In the genomic region with DNA sequence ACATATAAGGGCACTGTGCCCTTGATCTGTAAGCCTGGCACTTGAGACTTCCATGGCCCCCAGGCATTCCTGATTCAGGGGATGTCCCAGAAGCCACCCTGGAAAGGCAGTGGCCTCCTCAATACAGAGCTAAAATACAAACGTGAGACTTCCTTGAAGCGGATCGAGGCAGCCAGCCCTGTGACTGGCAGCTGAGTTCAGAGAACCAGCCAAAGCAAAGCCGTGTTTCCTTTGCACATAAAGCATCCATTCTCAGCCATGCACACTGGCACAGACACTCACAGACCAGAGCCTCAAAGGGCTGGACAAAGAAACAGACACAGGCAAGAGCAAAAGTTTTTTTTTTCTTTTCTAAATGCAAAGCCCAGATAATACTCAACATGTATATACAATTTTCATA, we compare ENCODE assay signal across 26 cellular contexts. TPM values are rescaled to one million over a fixed set of nuclear protein-coding genes. Genes with fewer than 3 reads are reported as not detected.
DNase-seq lines count a peak whose midpoint lies in the region; ATAC-seq and TF ChIP-seq lines count a peak whose summit lies in the region.
"Had no signal": no experiment of that assay in that cellular context is flagged by ENCODE, and none has a peak within 500 bp of the region (broad histone marks: within the 10 kb centered on the region; RNA-seq: fewer than 3 reads in every experiment).

No MANE protein-coding gene starts in this region.

- H3K36me3 ChIP-seq in mammary epithelial cell (ENCODE audit: insufficient read depth, low read length) (no peaks in the 10 kb centered on the region), parathyroid adenoma (ENCODE audit: control insufficient read depth, insufficient read depth, low read length) (no peaks in the 10 kb centered on the region)
- H3K36me3 ChIP-seq: BE2C, esophagus muscularis mucosa, gastroesophageal sphincter, right lobe of liver had no signal

- peaks cover 7% of the 10 kb centered on the region for H3K4me1 Mint-ChIP-seq in MCF 10A (ENCODE audit: insufficient read depth, unreplicated experiment)
- H3K4me1 Mint-ChIP-seq: activated CD4-positive, alpha-beta T cell treated with anti-CD3 and anti-CD28 coated beads for 36 hours; T-cell had no signal

- BruUV-seq in MCF 10A (replicated peaks; lab: Mats Ljungman, UMichigan) (no TSS peak), mammary epithelial cell (replicated peaks; lab: Mats Ljungman, UMichigan) (no TSS peak)

- ATAC-seq in GM21360 (IDR thresholded peaks at IDR 0.05; ENCODE audit: unreplicated experiment) = no peak
- ATAC-seq in HG03354 (IDR thresholded peaks at IDR 0.05; ENCODE audit: poor library complexity, severe bottlenecking, unreplicated experiment) = no peak
- ATAC-seq: activated CD4-positive, alpha-beta T cell treated with anti-CD3 and anti-CD28 coated beads for 36 hours; gastroesophageal sphincter; GM23338; left cardiac atrium; right lobe of liver; T-cell had no signal

- CTCF ChIA-PET in MCF 10A (lab: Yijun Ruan, JAX) = interaction anchor here (0.6 to 1.1 kb wide), 3 partner anchors 12 to 1226 kb away, joined by 4 to 5 read pairs (median 4); no protein-coding TSS in a partner anchor
- CTCF ChIA-PET in mammary epithelial cell (lab: Charles Lee; ENCODE audit: low non-redundant PET) = no interaction called here

- H3K4me3 Mint-ChIP-seq in MCF 10A (ENCODE audit: unreplicated experiment) = no peak overlapping the region
- H3K4me3 Mint-ChIP-seq: activated CD4-positive, alpha-beta T cell treated with anti-CD3 and anti-CD28 coated beads for 36 hours; activated naive CD4-positive, alpha-beta T cell treated with anti-CD3 and anti-CD28 coated beads for 36 hours; GM23338; T-cell had no signal

- H3K27me3 ChIP-seq in mammary epithelial cell (ENCODE audit: insufficient read depth, low read length) = peaks cover 2% of the 10 kb centered on the region
- H3K27me3 ChIP-seq in parathyroid adenoma (ENCODE audit: control insufficient read depth, insufficient read depth, low read length) = no peaks in the 10 kb centered on the region
- H3K27me3 ChIP-seq: BE2C, esophagus muscularis mucosa, gastroesophageal sphincter, right lobe of liver had no signal

- H3K9me3 ChIP-seq in mammary epithelial cell (replicated peaks; ENCODE audit: insufficient read depth, low read length) (no peaks in the 10 kb centered on the region), parathyroid adenoma (ENCODE audit: control insufficient read depth, low read length) (no peaks in the 10 kb centered on the region)
- H3K9me3 ChIP-seq: BE2C, esophagus muscularis mucosa, gastroesophageal sphincter, right lobe of liver had no signal

- H3K27ac Mint-ChIP-seq in MCF 10A (ENCODE audit: low read depth, unreplicated experiment) = peak overlapping the region; percentile 24
- H3K27ac Mint-ChIP-seq: activated CD4-positive, alpha-beta T cell treated with anti-CD3 and anti-CD28 coated beads for 36 hours; activated naive CD4-positive, alpha-beta T cell treated with anti-CD3 and anti-CD28 coated beads for 36 hours; GM23338; T-cell had no signal

- in situ Hi-C loops in mammary epithelial cell (cut with MboI; ENCODE audit: low sequenced_read_pairs in 2 of 2) = no loop called here
- in situ Hi-C loops in ACHN (cut with HindIII; ENCODE audit: low pct_ligation_motif_present, low pct_unique_long_range_greater_than_20kb, low sequenced_read_pairs) = no loop called here

- H3K4me1 ChIP-seq in mammary epithelial cell (ENCODE audit: insufficient read depth, low read length) (no peaks in the 10 kb centered on the region), parathyroid adenoma (peaks cover 26% of the 10 kb centered on the region)
- H3K4me1 ChIP-seq: BE2C, esophagus muscularis mucosa, gastroesophageal sphincter had no signal

- no peak overlapping the region for H3K4me2 ChIP-seq in mammary epithelial cell (ENCODE audit: insufficient read depth, low read depth, low read length)
- H3K4me2 ChIP-seq in parathyroid adenoma (ENCODE audit: low read length) = no peak overlapping the region
- H3K4me2 ChIP-seq: GM23338 had no signal

- TF ChIP-seq CTCF in MCF 10A (IDR thresholded peaks at IDR 0.05; ENCODE audit: unreplicated experiment) (no peak), mammary epithelial cell (conservative IDR thresholded peaks at IDR 0.05 in 1 of 2, IDR thresholded peaks at IDR 0.05 in 1 of 2; ENCODE audit: extremely low read depth in 1 of 2, insufficient read depth in 1 of 2, low read depth in 1 of 2, low read length in 2 of 2) (no peak), parathyroid adenoma (IDR thresholded peaks at IDR 0.05) (no peak)

- H3K9ac ChIP-seq in mammary epithelial cell (ENCODE audit: insufficient read depth, low read length) = no peak overlapping the region
- H3K9ac ChIP-seq in parathyroid adenoma = no peak overlapping the region

- H3K79me2 ChIP-seq in mammary epithelial cell (ENCODE audit: insufficient read depth, low read length) (no peaks in the 10 kb centered on the region), parathyroid adenoma (no peaks in the 10 kb centered on the region)

- H3K36me3 Mint-ChIP-seq in MCF 10A (ENCODE audit: insufficient read depth, unreplicated experiment) = no peaks in the 10 kb centered on the region
- H3K36me3 Mint-ChIP-seq: T-cell had no signal

- no peak overlapping the region for H3K4me3 ChIP-seq in mammary epithelial cell (replicated peaks in 1 of 3; ENCODE audit: insufficient read depth in 1 of 3, low read depth in 2 of 3, low read length in 3 of 3)
- no peak overlapping the region for H3K4me3 ChIP-seq in parathyroid adenoma (ENCODE audit: low read depth, low read length)
- H3K4me3 ChIP-seq: esophagus muscularis mucosa, gastroesophageal sphincter, GM23338, right lobe of liver had no signal

- no peaks in the 10 kb centered on the region for H3K27me3 Mint-ChIP-seq in MCF 10A (ENCODE audit: insufficient read depth, unreplicated experiment)
- H3K27me3 Mint-ChIP-seq: activated CD4-positive, alpha-beta T cell treated with anti-CD3 and anti-CD28 coated beads for 36 hours had no signal

- POLR2A ChIA-PET in MCF 10A (lab: Yijun Ruan, JAX) = interaction anchor here (0.6 kb wide), 1 partner anchor 14 kb away, joined by 3 read pairs; no protein-coding TSS in a partner anchor

- no peak for DNase-seq in MCF 10A (ENCODE audit: unreplicated experiment)
- no peak for DNase-seq in mammary epithelial cell
- peak; percentile 84 for DNase-seq in foreskin melanocyte
- no peak for DNase-seq in ACHN
- no peak for DNase-seq in effector CD8-positive, alpha-beta T cell (lab: John Stamatoyannopoulos, UW)
- DNase-seq: activated CD4-positive, alpha-beta T cell treated with anti-CD3 and anti-CD28 coated beads for 36 hours; activated naive CD4-positive, alpha-beta T cell treated with anti-CD3 and anti-CD28 coated beads for 36 hours; activated T-cell treated with anti-CD3 and anti-CD28 coated beads, Interleukin-2, amount 50 U/mL, for 48 hours; aorta; BE2C; cerebellar nuclear complex; effector memory CD4-positive, alpha-beta T cell; EL; left cardiac atrium; mesenchymal stem cell; NCI-H446; OCI-M1; right lobe of liver; T-cell had no signal

- 50% methylated on average over 4 of the region's 4 CpGs for WGBS in mammary epithelial cell (ENCODE audit: low coverage, missing lambda C conversion rate)

- no peak overlapping the region for H2AFZ ChIP-seq in mammary epithelial cell (ENCODE audit: low read depth, low read length)
- peak overlapping the region; percentile 54 for H2AFZ ChIP-seq in parathyroid adenoma

- H3K27ac ChIP-seq in mammary epithelial cell (ENCODE audit: insufficient read depth, low read depth, low read length) (no peak overlapping the region), parathyroid adenoma (no peak overlapping the region)
- H3K27ac ChIP-seq: 22Rv1, esophagus muscularis mucosa, gastroesophageal sphincter, right lobe of liver had no signal

- H3K9me3 Mint-ChIP-seq in MCF 10A (ENCODE audit: unreplicated experiment) = no peaks in the 10 kb centered on the region

- H4K20me1 ChIP-seq in mammary epithelial cell (ENCODE audit: insufficient read depth, low read length) = no peaks in the 10 kb centered on the region

- intact Hi-C loops in MCF 10A (cut with micrococcal nuclease) = no loop called here
- intact Hi-C loops in mammary epithelial cell (cut with micrococcal nuclease) = no loop called here

- dilution Hi-C loops in mammary epithelial cell (cut with HindIII; ENCODE audit: low sequenced_read_pairs) = no loop called here

RNA-seq across cellular contexts. Expression of gene CPEB4, which starts 18.8 kb away (rescaled TPM):
- total RNA-seq in MCF 10A (2022) (86.7 and 99.0 TPM in 2 replicates), mammary epithelial cell (10 to 100 TPM; 29.1 to 44.5 TPM)
- polyA plus RNA-seq in mammary epithelial cell = 12.0 TPM
- polyA minus RNA-seq in mammary epithelial cell = 9.6 TPM
